ENCODE assay signal across 21 cellular contexts in genomic region chr6:138533667-138534066, GRCh38.
"Had no signal": no experiment of that assay in that cellular context is flagged by ENCODE, and none has a peak within 500 bp of the region (broad histone marks: within the 10 kb centered on the region; RNA-seq: fewer than 3 reads in every experiment).

No MANE protein-coding gene starts in this region.

- H3K27ac ChIP-seq: epithelial cell of prostate, esophagus muscularis mucosa, gastrocnemius medialis, neutrophil, psoas muscle, spleen, testis, transverse colon had no signal

- ATAC-seq: gastrocnemius medialis; heart right ventricle; naive thymus-derived CD4-positive, alpha-beta T cell; psoas muscle; sciatic nerve; stimulated activated memory B cell treated with anti-CD40 and anti-IgM and Interleukin-4, amounts not matched to agents 10 μg/mL and 1 μg/mL and 100 μg/mL, for 72 hours; stimulated activated naive CD8-positive, alpha-beta T cell treated with anti-CD3 and anti-CD28 coated beads, Interleukin-15, amount 100 ng/mL, for 72 hours had no signal

- FAIRE-seq: islet of Langerhans, urothelium cell line had no signal

- H3K36me3 ChIP-seq: esophagus muscularis mucosa, gastrocnemius medialis, heart right ventricle, left ventricle myocardium inferior, neutrophil, spleen, transverse colon had no signal

- H3K9me3 ChIP-seq: esophagus muscularis mucosa, gastrocnemius medialis, heart right ventricle, left ventricle myocardium inferior, neutrophil, psoas muscle, spleen, testis, transverse colon had no signal

- H3K4me3 ChIP-seq: esophagus muscularis mucosa, gastrocnemius medialis, heart right ventricle, left ventricle myocardium inferior, psoas muscle, spleen, testis, transverse colon had no signal

- DNase-seq: effector memory CD4-positive, alpha-beta T cell; gastrocnemius medialis; heart right ventricle; hypothalamus; left ventricle myocardium inferior; naive thymus-derived CD4-positive, alpha-beta T cell; psoas muscle; spleen; stimulated activated CD4-positive, alpha-beta T cell treated with anti-CD3 and anti-CD28 coated beads, Interleukin-15, amount 100 ng/mL, for 24 hours; stimulated activated CD4-positive, alpha-beta T cell treated with anti-CD3 and anti-CD28 coated beads, Interleukin-1b, Interleukin-23, amount 100 ng/mL, for 48 hours; stimulated activated CD4-positive, alpha-beta T cell treated with anti-CD3 and anti-CD28 coated beads, Interleukin-4, amount 100 ng/mL, for 24 hours; stimulated activated naive CD8-positive, alpha-beta T cell treated with anti-CD3 and anti-CD28 coated beads, Interleukin-15, amount 100 ng/mL, for 72 hours; testis; transverse colon had no signal

- H3K27me3 ChIP-seq: esophagus muscularis mucosa, gastrocnemius medialis, heart right ventricle, neutrophil, spleen, testis, transverse colon had no signal

- H3K4me1 ChIP-seq: gastrocnemius medialis, psoas muscle, spleen, testis had no signal
